In genomic region chr2:160970052-160970846, GRCh38 we compare ENCODE assay signal across 8 cellular contexts.
DNase-seq lines count a peak whose midpoint lies in the region; ATAC-seq lines count a peak whose summit lies in the region.

No MANE protein-coding gene starts in this region.

- peak; percentile 40 to 52 for DNase-seq in NCI-H2081 (lab: John Stamatoyannopoulos, UW)
- DNase-seq in NCI-H2081 treated with DMSO at 0.1 percent for 48 hours (lab: John Stamatoyannopoulos, UW) = no peak
- peak; percentile 0 for DNase-seq in NCI-H128 (lab: John Stamatoyannopoulos, UW; ENCODE audit: unreplicated experiment)
- DNase-seq in adipocyte (ENCODE audit: low read depth) = peak; percentile 92
- peak; percentile 46 for DNase-seq in hepatic stellate cell (ENCODE audit: low spot score)
- peak; percentile 37 for DNase-seq in skeletal muscle cell (ENCODE audit: low read depth)
- no peak for DNase-seq in stimulated activated effector memory CD8-positive, alpha-beta T cell treated with anti-CD3 and anti-CD28 coated beads, Interleukin-12 subunit alpha, Interleukin-12 subunit beta, amount 100 ng/mL, for 72 hours (ENCODE audit: low spot score in 2 of 2)
- DNase-seq in activated T-helper 2 cell treated with anti-CD3 and anti-CD28 coated beads, Interferon-gamma antibody, Interleukin-2, Interleukin-4, amounts not matched to agents 10 μg/mL and 5 μg/mL and 100 μg/mL, durations not matched to agents 14 hours and 24 hours and 36 hours (ENCODE audit: low spot score) = no peak

- H3K9ac ChIP-seq in adipocyte (ENCODE audit: low read length) = peak overlapping the region; percentile 83

- no peaks in the 10 kb centered on the region for H3K36me3 ChIP-seq in adipocyte (ENCODE audit: control insufficient read depth, insufficient read depth, low read length, severe bottlenecking)

- no peaks in the 10 kb centered on the region for H3K9me3 ChIP-seq in adipocyte (ENCODE audit: control insufficient read depth, low read length)

- H3K27ac Mint-ChIP-seq in stimulated activated effector memory CD8-positive, alpha-beta T cell treated with anti-CD3 and anti-CD28 coated beads, Interleukin-12 subunit alpha, Interleukin-12 subunit beta, amount 100 ng/mL, for 72 hours = no peak overlapping the region
- H3K27ac Mint-ChIP-seq in activated T-helper 2 cell treated with anti-CD3 and anti-CD28 coated beads, Interferon-gamma antibody, Interleukin-2, Interleukin-4, amounts not matched to agents 10 μg/mL and 5 μg/mL and 100 μg/mL, durations not matched to agents 14 hours and 24 hours and 36 hours = no peak overlapping the region

- intact Hi-C loops in activated T-helper 2 cell treated with anti-CD3 and anti-CD28 coated beads, Interferon-gamma antibody, Interleukin-2, Interleukin-4, amounts not matched to agents 10 μg/mL and 5 μg/mL and 100 μg/mL, durations not matched to agents 14 hours and 24 hours and 36 hours (cut with micrococcal nuclease) = no loop called here

- no peaks in the 10 kb centered on the region for H3K4me1 Mint-ChIP-seq in stimulated activated effector memory CD8-positive, alpha-beta T cell treated with anti-CD3 and anti-CD28 coated beads, Interleukin-12 subunit alpha, Interleukin-12 subunit beta, amount 100 ng/mL, for 72 hours
- peaks cover 4% of the 10 kb centered on the region for H3K4me1 Mint-ChIP-seq in activated T-helper 2 cell treated with anti-CD3 and anti-CD28 coated beads, Interferon-gamma antibody, Interleukin-2, Interleukin-4, amounts not matched to agents 10 μg/mL and 5 μg/mL and 100 μg/mL, durations not matched to agents 14 hours and 24 hours and 36 hours (ENCODE audit: low read depth)

- no peaks in the 10 kb centered on the region for H3K36me3 Mint-ChIP-seq in stimulated activated effector memory CD8-positive, alpha-beta T cell treated with anti-CD3 and anti-CD28 coated beads, Interleukin-12 subunit alpha, Interleukin-12 subunit beta, amount 100 ng/mL, for 72 hours
- no peaks in the 10 kb centered on the region for H3K36me3 Mint-ChIP-seq in activated T-helper 2 cell treated with anti-CD3 and anti-CD28 coated beads, Interferon-gamma antibody, Interleukin-2, Interleukin-4, amounts not matched to agents 10 μg/mL and 5 μg/mL and 100 μg/mL, durations not matched to agents 14 hours and 24 hours and 36 hours (ENCODE audit: low read depth)

- no peak overlapping the region for H3K4me3 Mint-ChIP-seq in stimulated activated effector memory CD8-positive, alpha-beta T cell treated with anti-CD3 and anti-CD28 coated beads, Interleukin-12 subunit alpha, Interleukin-12 subunit beta, amount 100 ng/mL, for 72 hours
- H3K4me3 Mint-ChIP-seq in activated T-helper 2 cell treated with anti-CD3 and anti-CD28 coated beads, Interferon-gamma antibody, Interleukin-2, Interleukin-4, amounts not matched to agents 10 μg/mL and 5 μg/mL and 100 μg/mL, durations not matched to agents 14 hours and 24 hours and 36 hours (ENCODE audit: low read depth) = no peak overlapping the region

- H3K4me3 ChIP-seq in adipocyte (ENCODE audit: low read length) (peak overlapping the region; percentile 66), skeletal muscle cell (ENCODE audit: low read depth, low read length) (no peak overlapping the region)

- peaks cover 16% of the 10 kb centered on the region for H3K27me3 Mint-ChIP-seq in activated T-helper 2 cell treated with anti-CD3 and anti-CD28 coated beads, Interferon-gamma antibody, Interleukin-2, Interleukin-4, amounts not matched to agents 10 μg/mL and 5 μg/mL and 100 μg/mL, durations not matched to agents 14 hours and 24 hours and 36 hours (ENCODE audit: low read depth)

- peaks cover 14% of the 10 kb centered on the region for H3K4me1 ChIP-seq in adipocyte (ENCODE audit: control insufficient read depth, insufficient read depth, low read length)

- no peaks in the 10 kb centered on the region for H3K27me3 ChIP-seq in adipocyte (replicated peaks; ENCODE audit: control insufficient read depth, insufficient read depth, low read length)

- ATAC-seq in stimulated activated effector memory CD8-positive, alpha-beta T cell treated with anti-CD3 and anti-CD28 coated beads, Interleukin-12 subunit alpha, Interleukin-12 subunit beta, amount 100 ng/mL, for 72 hours = no peak

- H3K9me3 Mint-ChIP-seq in stimulated activated effector memory CD8-positive, alpha-beta T cell treated with anti-CD3 and anti-CD28 coated beads, Interleukin-12 subunit alpha, Interleukin-12 subunit beta, amount 100 ng/mL, for 72 hours = no peaks in the 10 kb centered on the region
- H3K9me3 Mint-ChIP-seq in activated T-helper 2 cell treated with anti-CD3 and anti-CD28 coated beads, Interferon-gamma antibody, Interleukin-2, Interleukin-4, amounts not matched to agents 10 μg/mL and 5 μg/mL and 100 μg/mL, durations not matched to agents 14 hours and 24 hours and 36 hours = no peaks in the 10 kb centered on the region

Comparison
In these comparisons a context has a peak if more than half of its experiments do, and no peak if none do; other contexts are left out.
1. DNase-seq: peak in NCI-H2081 (2 of 2), NCI-H128 (single experiment), adipocyte (single experiment), hepatic stellate cell (single experiment) and skeletal muscle cell (single experiment); none in NCI-H2081 treated with DMSO at 0.1 percent for 48 hours (single experiment), stimulated activated effector memory CD8-positive, alpha-beta T cell treated with anti-CD3 and anti-CD28 coated beads, Interleukin-12 subunit alpha, Interleukin-12 subunit beta, amount 100 ng/mL, for 72 hours (0 of 2) and activated T-helper 2 cell treated with anti-CD3 and anti-CD28 coated beads, Interferon-gamma antibody, Interleukin-2, Interleukin-4, amounts not matched to agents 10 μg/mL and 5 μg/mL and 100 μg/mL, durations not matched to agents 14 hours and 24 hours and 36 hours (single experiment).